1 cellular context compared by ENCODE assay signal in genomic region chr11:46369458-46370152, GRCh38.
A peak's percentile ranks its signal among the peaks of the same experiment; 100 is the strongest.
TF ChIP-seq lines count a peak whose summit lies in the region.

No MANE protein-coding gene starts in this region.

TF ChIP-seq in HepG2, 621 proteins besides CTCF, POLR2A, EP300 and RAD21 (continued from another document and continues in another):
- no peak for TF ChIP-seq MTF1 (CRISPR knock-in tag; IDR thresholded peaks at IDR 0.05)
- TF ChIP-seq ARID4A (CRISPR knock-in tag; IDR thresholded peaks at IDR 0.05; ENCODE audit: borderline replicate concordance): peak; percentile 43; the same call in 1 of the 2 replicates
- no peak for TF ChIP-seq MEF2D (CRISPR knock-in tag; IDR thresholded peaks at IDR 0.05)
- peak; percentile 55 for TF ChIP-seq TEAD3 (CRISPR knock-in tag; optimal IDR thresholded peaks at IDR 0.05; ENCODE audit: borderline replicate concordance)
- TF ChIP-seq ZNF547 (CRISPR knock-in tag; IDR thresholded peaks at IDR 0.05): no peak
- no peak for TF ChIP-seq ARHGAP35 (CRISPR knock-in tag; IDR thresholded peaks at IDR 0.05; ENCODE audit: borderline replicate concordance)
- TF ChIP-seq ZNF782 (CRISPR knock-in tag; IDR thresholded peaks at IDR 0.05; ENCODE audit: borderline replicate concordance): no peak
- TF ChIP-seq ZNF382 (CRISPR knock-in tag; IDR thresholded peaks at IDR 0.05; ENCODE audit: borderline replicate concordance): no peak
- TF ChIP-seq KLF9 (CRISPR knock-in tag; IDR thresholded peaks at IDR 0.05; ENCODE audit: low read depth): no peak
- no peak for TF ChIP-seq ZNF781 (CRISPR knock-in tag; IDR thresholded peaks at IDR 0.05; ENCODE audit: borderline replicate concordance, not compliant biosample characterization)
- peak; percentile 55; the same call in 1 of the 2 replicates for TF ChIP-seq ZFX (CRISPR knock-in tag; IDR thresholded peaks at IDR 0.05; ENCODE audit: low read depth)
- no peak for TF ChIP-seq ZSCAN12 (CRISPR knock-in tag; IDR thresholded peaks at IDR 0.05)
- no peak for TF ChIP-seq STAT5B (CRISPR knock-in tag; IDR thresholded peaks at IDR 0.05)
- TF ChIP-seq, protein P1, sequence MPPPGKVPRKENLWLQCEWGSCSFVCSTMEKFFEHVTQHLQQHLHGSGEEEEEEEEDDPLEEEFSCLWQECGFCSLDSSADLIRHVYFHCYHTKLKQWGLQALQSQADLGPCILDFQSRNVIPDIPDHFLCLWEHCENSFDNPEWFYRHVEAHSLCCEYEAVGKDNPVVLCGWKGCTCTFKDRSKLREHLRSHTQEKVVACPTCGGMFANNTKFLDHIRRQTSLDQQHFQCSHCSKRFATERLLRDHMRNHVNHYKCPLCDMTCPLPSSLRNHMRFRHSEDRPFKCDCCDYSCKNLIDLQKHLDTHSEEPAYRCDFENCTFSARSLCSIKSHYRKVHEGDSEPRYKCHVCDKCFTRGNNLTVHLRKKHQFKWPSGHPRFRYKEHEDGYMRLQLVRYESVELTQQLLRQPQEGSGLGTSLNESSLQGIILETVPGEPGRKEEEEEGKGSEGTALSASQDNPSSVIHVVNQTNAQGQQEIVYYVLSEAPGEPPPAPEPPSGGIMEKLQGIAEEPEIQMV (CRISPR knock-in tag; IDR thresholded peaks at IDR 0.05; ENCODE audit: low read depth): no peak
- TF ChIP-seq, protein P2, sequence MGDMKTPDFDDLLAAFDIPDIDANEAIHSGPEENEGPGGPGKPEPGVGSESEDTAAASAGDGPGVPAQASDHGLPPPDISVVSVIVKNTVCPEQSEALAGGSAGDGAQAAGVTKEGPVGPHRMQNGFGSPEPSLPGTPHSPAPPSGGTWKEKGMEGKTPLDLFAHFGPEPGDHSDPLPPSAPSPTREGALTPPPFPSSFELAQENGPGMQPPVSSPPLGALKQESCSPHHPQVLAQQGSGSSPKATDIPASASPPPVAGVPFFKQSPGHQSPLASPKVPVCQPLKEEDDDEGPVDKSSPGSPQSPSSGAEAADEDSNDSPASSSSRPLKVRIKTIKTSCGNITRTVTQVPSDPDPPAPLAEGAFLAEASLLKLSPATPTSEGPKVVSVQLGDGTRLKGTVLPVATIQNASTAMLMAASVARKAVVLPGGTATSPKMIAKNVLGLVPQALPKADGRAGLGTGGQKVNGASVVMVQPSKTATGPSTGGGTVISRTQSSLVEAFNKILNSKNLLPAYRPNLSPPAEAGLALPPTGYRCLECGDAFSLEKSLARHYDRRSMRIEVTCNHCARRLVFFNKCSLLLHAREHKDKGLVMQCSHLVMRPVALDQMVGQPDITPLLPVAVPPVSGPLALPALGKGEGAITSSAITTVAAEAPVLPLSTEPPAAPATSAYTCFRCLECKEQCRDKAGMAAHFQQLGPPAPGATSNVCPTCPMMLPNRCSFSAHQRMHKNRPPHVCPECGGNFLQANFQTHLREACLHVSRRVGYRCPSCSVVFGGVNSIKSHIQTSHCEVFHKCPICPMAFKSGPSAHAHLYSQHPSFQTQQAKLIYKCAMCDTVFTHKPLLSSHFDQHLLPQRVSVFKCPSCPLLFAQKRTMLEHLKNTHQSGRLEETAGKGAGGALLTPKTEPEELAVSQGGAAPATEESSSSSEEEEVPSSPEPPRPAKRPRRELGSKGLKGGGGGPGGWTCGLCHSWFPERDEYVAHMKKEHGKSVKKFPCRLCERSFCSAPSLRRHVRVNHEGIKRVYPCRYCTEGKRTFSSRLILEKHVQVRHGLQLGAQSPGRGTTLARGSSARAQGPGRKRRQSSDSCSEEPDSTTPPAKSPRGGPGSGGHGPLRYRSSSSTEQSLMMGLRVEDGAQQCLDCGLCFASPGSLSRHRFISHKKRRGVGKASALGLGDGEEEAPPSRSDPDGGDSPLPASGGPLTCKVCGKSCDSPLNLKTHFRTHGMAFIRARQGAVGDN (CRISPR knock-in tag; IDR thresholded peaks at IDR 0.05): peak; percentile 68
- TF ChIP-seq, protein P3, sequence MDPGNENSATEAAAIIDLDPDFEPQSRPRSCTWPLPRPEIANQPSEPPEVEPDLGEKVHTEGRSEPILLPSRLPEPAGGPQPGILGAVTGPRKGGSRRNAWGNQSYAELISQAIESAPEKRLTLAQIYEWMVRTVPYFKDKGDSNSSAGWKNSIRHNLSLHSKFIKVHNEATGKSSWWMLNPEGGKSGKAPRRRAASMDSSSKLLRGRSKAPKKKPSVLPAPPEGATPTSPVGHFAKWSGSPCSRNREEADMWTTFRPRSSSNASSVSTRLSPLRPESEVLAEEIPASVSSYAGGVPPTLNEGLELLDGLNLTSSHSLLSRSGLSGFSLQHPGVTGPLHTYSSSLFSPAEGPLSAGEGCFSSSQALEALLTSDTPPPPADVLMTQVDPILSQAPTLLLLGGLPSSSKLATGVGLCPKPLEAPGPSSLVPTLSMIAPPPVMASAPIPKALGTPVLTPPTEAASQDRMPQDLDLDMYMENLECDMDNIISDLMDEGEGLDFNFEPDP (CRISPR knock-in tag; conservative IDR thresholded peaks at IDR 0.05): no peak
- no peak for TF ChIP-seq NR2F2 (IDR thresholded peaks at IDR 0.05; ENCODE audit: borderline replicate concordance, low read depth)
- TF ChIP-seq, protein P4, sequence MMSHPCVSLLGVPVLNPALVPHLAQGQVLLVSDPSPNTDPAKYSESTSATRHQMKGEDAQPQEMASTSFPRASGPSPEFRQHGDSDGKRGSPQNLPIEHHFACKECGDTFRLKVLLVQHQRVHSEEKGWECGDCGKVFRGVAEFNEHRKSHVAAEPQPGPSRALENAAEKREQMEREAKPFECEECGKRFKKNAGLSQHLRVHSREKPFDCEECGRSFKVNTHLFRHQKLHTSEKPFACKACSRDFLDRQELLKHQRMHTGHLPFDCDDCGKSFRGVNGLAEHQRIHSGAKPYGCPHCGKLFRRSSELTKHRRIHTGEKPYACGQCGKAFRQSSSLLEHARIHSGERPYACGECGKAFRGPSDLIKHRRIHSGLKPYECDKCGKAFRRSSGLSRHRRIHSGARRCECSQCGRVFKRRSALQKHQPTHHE (CRISPR knock-in tag; IDR thresholded peaks at IDR 0.05; ENCODE audit: borderline replicate concordance): no peak
- TF ChIP-seq NFKBIZ (CRISPR knock-in tag; IDR thresholded peaks at IDR 0.05): no peak
- no peak for TF ChIP-seq TP53 (CRISPR knock-in tag; conservative IDR thresholded peaks at IDR 0.05)
- no peak for TF ChIP-seq CCAR2 (optimal IDR thresholded peaks at IDR 0.05; ENCODE audit: low read depth, low read length)
- TF ChIP-seq ZSCAN5A (CRISPR knock-in tag; IDR thresholded peaks at IDR 0.05; ENCODE audit: borderline replicate concordance): no peak
- TF ChIP-seq ZNF740 (CRISPR knock-in tag; IDR thresholded peaks at IDR 0.05): no peak
- TF ChIP-seq RARA (CRISPR knock-in tag; IDR thresholded peaks at IDR 0.05): no peak
- no peak for TF ChIP-seq ZNF263 (CRISPR knock-in tag; IDR thresholded peaks at IDR 0.05)
- no peak for TF ChIP-seq ZNF75D (CRISPR knock-in tag; IDR thresholded peaks at IDR 0.05; ENCODE audit: borderline replicate concordance)
- TF ChIP-seq, protein P5, sequence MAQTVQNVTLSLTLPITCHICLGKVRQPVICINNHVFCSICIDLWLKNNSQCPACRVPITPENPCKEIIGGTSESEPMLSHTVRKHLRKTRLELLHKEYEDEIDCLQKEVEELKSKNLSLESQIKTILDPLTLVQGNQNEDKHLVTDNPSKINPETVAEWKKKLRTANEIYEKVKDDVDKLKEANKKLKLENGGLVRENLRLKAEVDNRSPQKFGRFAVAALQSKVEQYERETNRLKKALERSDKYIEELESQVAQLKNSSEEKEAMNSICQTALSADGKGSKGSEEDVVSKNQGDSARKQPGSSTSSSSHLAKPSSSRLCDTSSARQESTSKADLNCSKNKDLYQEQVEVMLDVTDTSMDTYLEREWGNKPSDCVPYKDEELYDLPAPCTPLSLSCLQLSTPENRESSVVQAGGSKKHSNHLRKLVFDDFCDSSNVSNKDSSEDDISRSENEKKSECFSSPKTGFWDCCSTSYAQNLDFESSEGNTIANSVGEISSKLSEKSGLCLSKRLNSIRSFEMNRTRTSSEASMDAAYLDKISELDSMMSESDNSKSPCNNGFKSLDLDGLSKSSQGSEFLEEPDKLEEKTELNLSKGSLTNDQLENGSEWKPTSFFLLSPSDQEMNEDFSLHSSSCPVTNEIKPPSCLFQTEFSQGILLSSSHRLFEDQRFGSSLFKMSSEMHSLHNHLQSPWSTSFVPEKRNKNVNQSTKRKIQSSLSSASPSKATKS (CRISPR knock-in tag; IDR thresholded peaks at IDR 0.05): no peak
- TF ChIP-seq AHR (CRISPR knock-in tag; IDR thresholded peaks at IDR 0.05): no peak
- TF ChIP-seq ZNF484 (CRISPR knock-in tag; IDR thresholded peaks at IDR 0.05; ENCODE audit: borderline replicate concordance, low read depth): no peak
- no peak for TF ChIP-seq ZNF572 (CRISPR knock-in tag; IDR thresholded peaks at IDR 0.05)
- no peak for TF ChIP-seq PAF1 (CRISPR knock-in tag; IDR thresholded peaks at IDR 0.05)
- no peak for TF ChIP-seq ZNF326 (CRISPR knock-in tag; IDR thresholded peaks at IDR 0.05; ENCODE audit: borderline replicate concordance)
- no peak for TF ChIP-seq ZNF207 (IDR thresholded peaks at IDR 0.05; ENCODE audit: borderline replicate concordance)
- TF ChIP-seq ZBTB7A (CRISPR knock-in tag; IDR thresholded peaks at IDR 0.05): no peak
- TF ChIP-seq AGO1 (IDR thresholded peaks at IDR 0.05; ENCODE audit: low read depth, low read length, poor library complexity, severe bottlenecking): no peak
- no peak for TF ChIP-seq ZMAT3 (CRISPR knock-in tag; conservative IDR thresholded peaks at IDR 0.05)
- no peak for TF ChIP-seq ZNF414 (CRISPR knock-in tag; IDR thresholded peaks at IDR 0.05)
- no peak for TF ChIP-seq ZNF879 (CRISPR knock-in tag; IDR thresholded peaks at IDR 0.05)
- TF ChIP-seq JUNB (CRISPR knock-in tag; IDR thresholded peaks at IDR 0.05; ENCODE audit: borderline replicate concordance): no peak
- TF ChIP-seq SUZ12 (IDR thresholded peaks at IDR 0.05; ENCODE audit: low read depth, low read length): no peak
- TF ChIP-seq ZNF850 (CRISPR knock-in tag; conservative IDR thresholded peaks at IDR 0.05): no peak
- no peak for TF ChIP-seq ZNF260 (CRISPR knock-in tag; IDR thresholded peaks at IDR 0.05; ENCODE audit: borderline replicate concordance, low read depth)
- TF ChIP-seq HNF4A (CRISPR knock-in tag; IDR thresholded peaks at IDR 0.05): no peak
- TF ChIP-seq JUN (CRISPR knock-in tag; IDR thresholded peaks at IDR 0.05): no peak
- no peak for TF ChIP-seq PLRG1 (conservative IDR thresholded peaks at IDR 0.05)
- TF ChIP-seq ZNF83 (CRISPR knock-in tag; IDR thresholded peaks at IDR 0.05; ENCODE audit: borderline replicate concordance): no peak
- TF ChIP-seq ZNF232 (CRISPR knock-in tag; IDR thresholded peaks at IDR 0.05; ENCODE audit: borderline replicate concordance): no peak
- TF ChIP-seq REL (CRISPR knock-in tag; conservative IDR thresholded peaks at IDR 0.05): no peak
